In the genomic region with DNA sequence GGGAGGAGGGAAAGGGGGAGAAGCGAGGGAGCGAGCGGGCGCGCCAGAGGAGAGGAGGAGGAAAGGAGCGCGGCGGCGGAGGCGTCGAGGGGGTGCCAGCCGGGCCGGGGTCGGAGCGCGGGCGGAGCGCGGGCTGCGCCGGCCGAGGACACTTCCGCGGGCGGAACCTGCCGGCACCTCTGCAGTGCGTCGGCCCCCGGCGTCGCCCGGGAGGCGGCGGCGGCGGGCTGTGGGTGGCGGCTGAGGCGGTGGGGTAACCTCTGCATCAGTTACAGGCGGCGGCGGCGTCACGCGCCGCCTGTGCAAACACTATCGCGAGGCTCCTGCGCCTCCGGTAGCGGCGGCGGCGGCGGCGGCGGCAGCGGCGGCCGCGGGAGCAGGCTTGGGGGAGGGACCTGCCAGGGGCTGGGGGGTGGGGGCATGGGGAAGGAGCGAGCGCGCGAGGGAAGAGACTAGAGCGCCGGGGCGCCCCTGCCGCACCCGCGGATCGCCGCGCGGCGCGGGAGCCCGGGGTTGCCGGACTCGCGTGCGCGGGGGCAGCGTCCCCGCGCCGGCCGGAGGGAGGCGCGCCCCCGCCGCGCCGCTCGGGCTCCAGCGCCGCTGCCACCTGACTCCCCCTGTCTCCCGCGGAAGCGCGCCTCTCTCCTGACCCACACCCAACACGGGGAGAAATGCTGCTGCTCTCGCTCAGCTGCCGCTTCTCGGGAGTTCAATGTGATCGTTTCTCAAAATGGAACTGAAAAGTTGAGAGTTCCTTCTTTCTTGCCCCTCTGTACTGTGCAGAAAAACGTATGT, we compare ENCODE assay signal across 1 cellular context.
TF ChIP-seq lines count a peak whose summit lies in the region.

A gene (minus strand): TSS at position 264 of the 795 bp plus-strand sequence. CDS start 465 bp downstream, outside the sequence.

TF ChIP-seq in HepG2, 621 proteins besides CTCF, POLR2A, EP300 and RAD21 (continued from another document and continues in another):
- peak; percentile 65 for TF ChIP-seq HNRNPLL (IDR thresholded peaks at IDR 0.05; ENCODE audit: low read depth, low read length, poor library complexity, severe bottlenecking)
- TF ChIP-seq KLF16 (CRISPR knock-in tag; IDR thresholded peaks at IDR 0.05) = no peak
- TF ChIP-seq ASH2L (IDR thresholded peaks at IDR 0.05; ENCODE audit: insufficient read length, low read depth, low read length) = peak; percentile 49
- TF ChIP-seq ZNF562 (CRISPR knock-in tag; IDR thresholded peaks at IDR 0.05; ENCODE audit: borderline replicate concordance) = no peak
- TF ChIP-seq NR2F2 (IDR thresholded peaks at IDR 0.05; ENCODE audit: borderline replicate concordance, low read depth) = 0 out of 2 replicates have a peak, but pooled peaks have one; percentile 18
- TF ChIP-seq HNRNPL (IDR thresholded peaks at IDR 0.05; ENCODE audit: low read depth, low read length) = no peak
- 0 out of 2 replicates have a peak, but pooled peaks have one; percentile 39 for TF ChIP-seq SAFB2 (CRISPR knock-in tag; IDR thresholded peaks at IDR 0.05; ENCODE audit: borderline replicate concordance, low read depth)
- no peak for TF ChIP-seq SNAI1 (CRISPR knock-in tag; IDR thresholded peaks at IDR 0.05; ENCODE audit: borderline replicate concordance)
- 0 out of 2 replicates have a peak, but pooled peaks have one; percentile 34 for TF ChIP-seq PCBP1 (IDR thresholded peaks at IDR 0.05; ENCODE audit: borderline replicate concordance, low read depth, low read length)
- peak; percentile 77; the same call in 1 of the 2 replicates for TF ChIP-seq SIN3A (IDR thresholded peaks at IDR 0.05; ENCODE audit: borderline replicate concordance, low read depth, low read length)
- TF ChIP-seq, protein P1, sequence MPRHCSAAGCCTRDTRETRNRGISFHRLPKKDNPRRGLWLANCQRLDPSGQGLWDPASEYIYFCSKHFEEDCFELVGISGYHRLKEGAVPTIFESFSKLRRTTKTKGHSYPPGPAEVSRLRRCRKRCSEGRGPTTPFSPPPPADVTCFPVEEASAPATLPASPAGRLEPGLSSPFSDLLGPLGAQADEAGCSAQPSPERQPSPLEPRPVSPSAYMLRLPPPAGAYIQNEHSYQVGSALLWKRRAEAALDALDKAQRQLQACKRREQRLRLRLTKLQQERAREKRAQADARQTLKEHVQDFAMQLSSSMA (CRISPR knock-in tag; IDR thresholded peaks at IDR 0.05) = no peak
- TF ChIP-seq, protein P2, sequence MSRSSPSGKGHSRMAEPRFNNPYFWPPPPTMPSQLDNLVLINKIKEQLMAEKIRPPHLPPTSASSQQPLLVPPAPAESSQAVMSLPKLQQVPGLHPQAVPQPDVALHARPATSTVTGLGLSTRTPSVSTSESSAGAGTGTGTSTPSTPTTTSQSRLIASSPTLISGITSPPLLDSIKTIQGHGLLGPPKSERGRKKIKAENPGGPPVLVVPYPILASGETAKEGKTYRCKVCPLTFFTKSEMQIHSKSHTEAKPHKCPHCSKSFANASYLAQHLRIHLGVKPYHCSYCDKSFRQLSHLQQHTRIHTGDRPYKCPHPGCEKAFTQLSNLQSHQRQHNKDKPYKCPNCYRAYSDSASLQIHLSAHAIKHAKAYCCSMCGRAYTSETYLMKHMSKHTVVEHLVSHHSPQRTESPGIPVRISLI (CRISPR knock-in tag; IDR thresholded peaks at IDR 0.05; ENCODE audit: borderline replicate concordance) = no peak
- TF ChIP-seq, protein P3, sequence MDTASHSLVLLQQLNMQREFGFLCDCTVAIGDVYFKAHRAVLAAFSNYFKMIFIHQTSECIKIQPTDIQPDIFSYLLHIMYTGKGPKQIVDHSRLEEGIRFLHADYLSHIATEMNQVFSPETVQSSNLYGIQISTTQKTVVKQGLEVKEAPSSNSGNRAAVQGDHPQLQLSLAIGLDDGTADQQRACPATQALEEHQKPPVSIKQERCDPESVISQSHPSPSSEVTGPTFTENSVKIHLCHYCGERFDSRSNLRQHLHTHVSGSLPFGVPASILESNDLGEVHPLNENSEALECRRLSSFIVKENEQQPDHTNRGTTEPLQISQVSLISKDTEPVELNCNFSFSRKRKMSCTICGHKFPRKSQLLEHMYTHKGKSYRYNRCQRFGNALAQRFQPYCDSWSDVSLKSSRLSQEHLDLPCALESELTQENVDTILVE (CRISPR knock-in tag; IDR thresholded peaks at IDR 0.05) = peak; percentile 79; the same call in 1 of the 2 replicates
- TF ChIP-seq TOPORS (CRISPR knock-in tag; IDR thresholded peaks at IDR 0.05) = no peak; the same call in 1 of the 2 replicates
- TF ChIP-seq, protein P4, sequence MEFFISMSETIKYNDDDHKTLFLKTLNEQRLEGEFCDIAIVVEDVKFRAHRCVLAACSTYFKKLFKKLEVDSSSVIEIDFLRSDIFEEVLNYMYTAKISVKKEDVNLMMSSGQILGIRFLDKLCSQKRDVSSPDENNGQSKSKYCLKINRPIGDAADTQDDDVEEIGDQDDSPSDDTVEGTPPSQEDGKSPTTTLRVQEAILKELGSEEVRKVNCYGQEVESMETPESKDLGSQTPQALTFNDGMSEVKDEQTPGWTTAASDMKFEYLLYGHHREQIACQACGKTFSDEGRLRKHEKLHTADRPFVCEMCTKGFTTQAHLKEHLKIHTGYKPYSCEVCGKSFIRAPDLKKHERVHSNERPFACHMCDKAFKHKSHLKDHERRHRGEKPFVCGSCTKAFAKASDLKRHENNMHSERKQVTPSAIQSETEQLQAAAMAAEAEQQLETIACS (CRISPR knock-in tag; IDR thresholded peaks at IDR 0.05) = peak; percentile 90
- TF ChIP-seq RXRB (CRISPR knock-in tag; IDR thresholded peaks at IDR 0.05; ENCODE audit: borderline replicate concordance) = 0 out of 2 replicates have a peak, but pooled peaks have one; percentile 15
- TF ChIP-seq, protein P5, sequence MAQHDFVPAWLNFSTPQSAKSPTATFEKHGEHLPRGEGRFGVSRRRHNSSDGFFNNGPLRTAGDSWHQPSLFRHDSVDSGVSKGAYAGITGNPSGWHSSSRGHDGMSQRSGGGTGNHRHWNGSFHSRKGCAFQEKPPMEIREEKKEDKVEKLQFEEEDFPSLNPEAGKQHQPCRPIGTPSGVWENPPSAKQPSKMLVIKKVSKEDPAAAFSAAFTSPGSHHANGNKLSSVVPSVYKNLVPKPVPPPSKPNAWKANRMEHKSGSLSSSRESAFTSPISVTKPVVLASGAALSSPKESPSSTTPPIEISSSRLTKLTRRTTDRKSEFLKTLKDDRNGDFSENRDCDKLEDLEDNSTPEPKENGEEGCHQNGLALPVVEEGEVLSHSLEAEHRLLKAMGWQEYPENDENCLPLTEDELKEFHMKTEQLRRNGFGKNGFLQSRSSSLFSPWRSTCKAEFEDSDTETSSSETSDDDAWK (CRISPR knock-in tag; IDR thresholded peaks at IDR 0.05) = no peak
- peak; percentile 17; the same call in 1 of the 2 replicates for TF ChIP-seq ZC3H13 (CRISPR knock-in tag; IDR thresholded peaks at IDR 0.05)
- 0 out of 2 replicates have a peak, but pooled peaks have one; percentile 4 for TF ChIP-seq CEBPG (CRISPR knock-in tag; IDR thresholded peaks at IDR 0.05)
- 0 out of 2 replicates have a peak, but pooled peaks have one; percentile 53 for TF ChIP-seq ZKSCAN5 (CRISPR knock-in tag; IDR thresholded peaks at IDR 0.05)
- peak; percentile 82; the same call in 1 of the 2 replicates for TF ChIP-seq HES4 (CRISPR knock-in tag; IDR thresholded peaks at IDR 0.05; ENCODE audit: borderline replicate concordance)
- TF ChIP-seq ZNF841 (CRISPR knock-in tag; IDR thresholded peaks at IDR 0.05; ENCODE audit: borderline replicate concordance) = 0 out of 2 replicates have a peak, but pooled peaks have one; percentile 17
- no peak for TF ChIP-seq ZNF761 (CRISPR knock-in tag; conservative IDR thresholded peaks at IDR 0.05)
- peak; percentile 69 for TF ChIP-seq ARNT2 (CRISPR knock-in tag; IDR thresholded peaks at IDR 0.05; ENCODE audit: low read depth)
- peak; percentile 93 for TF ChIP-seq SKI (IDR thresholded peaks at IDR 0.05; ENCODE audit: partially characterized antibody)
- TF ChIP-seq TBX3 (IDR thresholded peaks at IDR 0.05; ENCODE audit: borderline replicate concordance) = no peak
- TF ChIP-seq SP1 (IDR thresholded peaks at IDR 0.05) = no peak
- TF ChIP-seq SP1 (CRISPR knock-in tag; IDR thresholded peaks at IDR 0.05) = no peak
- no peak for TF ChIP-seq SIX1 (CRISPR knock-in tag; IDR thresholded peaks at IDR 0.05; ENCODE audit: borderline replicate concordance)
- TF ChIP-seq, protein P6, sequence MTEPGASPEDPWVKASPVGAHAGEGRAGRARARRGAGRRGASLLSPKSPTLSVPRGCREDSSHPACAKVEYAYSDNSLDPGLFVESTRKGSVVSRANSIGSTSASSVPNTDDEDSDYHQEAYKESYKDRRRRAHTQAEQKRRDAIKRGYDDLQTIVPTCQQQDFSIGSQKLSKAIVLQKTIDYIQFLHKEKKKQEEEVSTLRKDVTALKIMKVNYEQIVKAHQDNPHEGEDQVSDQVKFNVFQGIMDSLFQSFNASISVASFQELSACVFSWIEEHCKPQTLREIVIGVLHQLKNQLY (CRISPR knock-in tag; IDR thresholded peaks at IDR 0.05) = 0 out of 2 replicates have a peak, but pooled peaks have one; percentile 24
- TF ChIP-seq ZNF317 (CRISPR knock-in tag; IDR thresholded peaks at IDR 0.05) = no peak
- TF ChIP-seq, protein P7, sequence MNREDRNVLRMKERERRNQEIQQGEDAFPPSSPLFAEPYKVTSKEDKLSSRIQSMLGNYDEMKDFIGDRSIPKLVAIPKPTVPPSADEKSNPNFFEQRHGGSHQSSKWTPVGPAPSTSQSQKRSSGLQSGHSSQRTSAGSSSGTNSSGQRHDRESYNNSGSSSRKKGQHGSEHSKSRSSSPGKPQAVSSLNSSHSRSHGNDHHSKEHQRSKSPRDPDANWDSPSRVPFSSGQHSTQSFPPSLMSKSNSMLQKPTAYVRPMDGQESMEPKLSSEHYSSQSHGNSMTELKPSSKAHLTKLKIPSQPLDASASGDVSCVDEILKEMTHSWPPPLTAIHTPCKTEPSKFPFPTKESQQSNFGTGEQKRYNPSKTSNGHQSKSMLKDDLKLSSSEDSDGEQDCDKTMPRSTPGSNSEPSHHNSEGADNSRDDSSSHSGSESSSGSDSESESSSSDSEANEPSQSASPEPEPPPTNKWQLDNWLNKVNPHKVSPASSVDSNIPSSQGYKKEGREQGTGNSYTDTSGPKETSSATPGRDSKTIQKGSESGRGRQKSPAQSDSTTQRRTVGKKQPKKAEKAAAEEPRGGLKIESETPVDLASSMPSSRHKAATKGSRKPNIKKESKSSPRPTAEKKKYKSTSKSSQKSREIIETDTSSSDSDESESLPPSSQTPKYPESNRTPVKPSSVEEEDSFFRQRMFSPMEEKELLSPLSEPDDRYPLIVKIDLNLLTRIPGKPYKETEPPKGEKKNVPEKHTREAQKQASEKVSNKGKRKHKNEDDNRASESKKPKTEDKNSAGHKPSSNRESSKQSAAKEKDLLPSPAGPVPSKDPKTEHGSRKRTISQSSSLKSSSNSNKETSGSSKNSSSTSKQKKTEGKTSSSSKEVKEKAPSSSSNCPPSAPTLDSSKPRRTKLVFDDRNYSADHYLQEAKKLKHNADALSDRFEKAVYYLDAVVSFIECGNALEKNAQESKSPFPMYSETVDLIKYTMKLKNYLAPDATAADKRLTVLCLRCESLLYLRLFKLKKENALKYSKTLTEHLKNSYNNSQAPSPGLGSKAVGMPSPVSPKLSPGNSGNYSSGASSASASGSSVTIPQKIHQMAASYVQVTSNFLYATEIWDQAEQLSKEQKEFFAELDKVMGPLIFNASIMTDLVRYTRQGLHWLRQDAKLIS (CRISPR knock-in tag; IDR thresholded peaks at IDR 0.05) = no peak
- no peak for TF ChIP-seq ZNF766 (CRISPR knock-in tag; IDR thresholded peaks at IDR 0.05; ENCODE audit: borderline replicate concordance)
- TF ChIP-seq THYN1 (CRISPR knock-in tag; IDR thresholded peaks at IDR 0.05; ENCODE audit: borderline replicate concordance, low read depth) = no peak
- TF ChIP-seq, protein P8, sequence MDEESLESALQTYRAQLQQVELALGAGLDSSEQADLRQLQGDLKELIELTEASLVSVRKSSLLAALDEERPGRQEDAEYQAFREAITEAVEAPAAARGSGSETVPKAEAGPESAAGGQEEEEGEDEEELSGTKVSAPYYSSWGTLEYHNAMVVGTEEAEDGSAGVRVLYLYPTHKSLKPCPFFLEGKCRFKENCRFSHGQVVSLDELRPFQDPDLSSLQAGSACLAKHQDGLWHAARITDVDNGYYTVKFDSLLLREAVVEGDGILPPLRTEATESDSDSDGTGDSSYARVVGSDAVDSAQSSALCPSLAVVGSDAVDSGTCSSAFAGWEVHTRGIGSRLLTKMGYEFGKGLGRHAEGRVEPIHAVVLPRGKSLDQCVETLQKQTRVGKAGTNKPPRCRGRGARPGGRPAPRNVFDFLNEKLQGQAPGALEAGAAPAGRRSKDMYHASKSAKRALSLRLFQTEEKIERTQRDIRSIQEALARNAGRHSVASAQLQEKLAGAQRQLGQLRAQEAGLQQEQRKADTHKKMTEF (CRISPR knock-in tag; IDR thresholded peaks at IDR 0.05) = peak; percentile 26; the same call in 1 of the 2 replicates
- TF ChIP-seq ETV6 (CRISPR knock-in tag; conservative IDR thresholded peaks at IDR 0.05) = no peak
- peak; percentile 25; the same call in 1 of the 2 replicates for TF ChIP-seq MXD4 (CRISPR knock-in tag; IDR thresholded peaks at IDR 0.05)
- TF ChIP-seq TMF1 (CRISPR knock-in tag; IDR thresholded peaks at IDR 0.05; ENCODE audit: low read depth) = peak; percentile 59
- TF ChIP-seq ZNF431 (CRISPR knock-in tag; IDR thresholded peaks at IDR 0.05; ENCODE audit: borderline replicate concordance, low read depth) = peak; percentile 70; the same call in 1 of the 2 replicates
- no peak for TF ChIP-seq MED13 (CRISPR knock-in tag; IDR thresholded peaks at IDR 0.05)
- 0 out of 2 replicates have a peak, but pooled peaks have one; percentile 31 for TF ChIP-seq KLF6 (CRISPR knock-in tag; IDR thresholded peaks at IDR 0.05)
- no peak for TF ChIP-seq ZNF891 (CRISPR knock-in tag; IDR thresholded peaks at IDR 0.05)
- TF ChIP-seq AKAP8 (CRISPR knock-in tag; IDR thresholded peaks at IDR 0.05) = 0 out of 2 replicates have a peak, but pooled peaks have one; percentile 53
- peak; percentile 83 for TF ChIP-seq KMT2B (CRISPR knock-in tag; IDR thresholded peaks at IDR 0.05)
- TF ChIP-seq, protein P9, sequence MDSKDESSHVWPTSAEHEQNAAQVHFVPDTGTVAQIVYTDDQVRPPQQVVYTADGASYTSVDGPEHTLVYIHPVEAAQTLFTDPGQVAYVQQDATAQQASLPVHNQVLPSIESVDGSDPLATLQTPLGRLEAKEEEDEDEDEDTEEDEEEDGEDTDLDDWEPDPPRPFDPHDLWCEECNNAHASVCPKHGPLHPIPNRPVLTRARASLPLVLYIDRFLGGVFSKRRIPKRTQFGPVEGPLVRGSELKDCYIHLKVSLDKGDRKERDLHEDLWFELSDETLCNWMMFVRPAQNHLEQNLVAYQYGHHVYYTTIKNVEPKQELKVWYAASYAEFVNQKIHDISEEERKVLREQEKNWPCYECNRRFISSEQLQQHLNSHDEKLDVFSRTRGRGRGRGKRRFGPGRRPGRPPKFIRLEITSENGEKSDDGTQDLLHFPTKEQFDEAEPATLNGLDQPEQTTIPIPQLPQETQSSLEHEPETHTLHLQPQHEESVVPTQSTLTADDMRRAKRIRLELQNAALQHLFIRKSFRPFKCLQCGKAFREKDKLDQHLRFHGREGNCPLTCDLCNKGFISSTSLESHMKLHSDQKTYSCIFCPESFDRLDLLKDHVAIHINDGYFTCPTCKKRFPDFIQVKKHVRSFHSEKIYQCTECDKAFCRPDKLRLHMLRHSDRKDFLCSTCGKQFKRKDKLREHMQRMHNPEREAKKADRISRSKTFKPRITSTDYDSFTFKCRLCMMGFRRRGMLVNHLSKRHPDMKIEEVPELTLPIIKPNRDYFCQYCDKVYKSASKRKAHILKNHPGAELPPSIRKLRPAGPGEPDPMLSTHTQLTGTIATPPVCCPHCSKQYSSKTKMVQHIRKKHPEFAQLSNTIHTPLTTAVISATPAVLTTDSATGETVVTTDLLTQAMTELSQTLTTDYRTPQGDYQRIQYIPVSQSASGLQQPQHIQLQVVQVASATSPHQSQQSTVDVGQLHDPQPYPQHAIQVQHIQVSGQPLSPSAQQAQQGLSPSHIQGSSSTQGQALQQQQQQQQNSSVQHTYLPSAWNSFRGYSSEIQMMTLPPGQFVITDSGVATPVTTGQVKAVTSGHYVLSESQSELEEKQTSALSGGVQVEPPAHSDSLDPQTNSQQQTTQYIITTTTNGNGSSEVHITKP (CRISPR knock-in tag; IDR thresholded peaks at IDR 0.05; ENCODE audit: low read depth) = no peak
- peak; percentile 54 for TF ChIP-seq ZFY (CRISPR knock-in tag; IDR thresholded peaks at IDR 0.05)
